Comparison of ENCODE assay signal across 18 cellular contexts in the genomic region with DNA sequence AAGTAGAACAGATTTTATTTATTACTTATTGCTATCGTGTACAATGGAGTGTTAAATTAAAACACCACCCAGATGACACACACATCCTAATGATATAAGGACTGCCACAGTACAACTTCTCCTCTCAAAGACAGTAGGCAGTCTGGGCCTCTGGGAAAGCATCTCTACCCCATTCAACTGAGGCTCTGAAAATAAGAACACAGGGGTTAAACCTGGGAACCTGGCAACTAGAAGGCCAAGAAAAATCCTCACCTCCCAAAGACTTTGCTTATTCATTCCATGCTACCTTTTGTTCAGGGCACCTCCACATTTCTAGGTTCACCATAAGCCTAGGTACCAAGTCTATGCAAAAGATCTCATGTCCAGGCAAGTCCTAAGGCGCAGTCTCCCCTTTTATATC.
DNase-seq lines count a peak whose midpoint lies in the region; ATAC-seq and TF ChIP-seq lines count a peak whose summit lies in the region.
"Had no signal": no experiment of that assay in that cellular context is flagged by ENCODE, and none has a peak within 500 bp of the region (broad histone marks: within the 10 kb centered on the region; RNA-seq: fewer than 3 reads in every experiment).

No MANE protein-coding gene starts in this region.

- H3K4me1 ChIP-seq in GM23338 (ENCODE audit: insufficient read depth) (peaks cover 62% of the 10 kb centered on the region), HUES6 (ENCODE audit: control insufficient read depth, insufficient read depth, low read length) (peaks cover 22% of the 10 kb centered on the region), endodermal cell (ENCODE audit: control insufficient read depth, insufficient read depth, low read length) (peaks cover 5% of the 10 kb centered on the region), neural progenitor cell (peaks cover 47% of the 10 kb centered on the region)
- H3K4me1 ChIP-seq: BLaER1, SJCRH30 had no signal

- H3K4me3 Mint-ChIP-seq in GM23338 (no peak overlapping the region), endodermal cell (no peak overlapping the region), neural progenitor cell (no peak overlapping the region), mesothelial cell of epicardium (no peak overlapping the region)
- H3K4me3 Mint-ChIP-seq: CD4-positive, CD25-positive, alpha-beta regulatory T cell had no signal

- H3K79me2 ChIP-seq in GM23338 (replicated peaks; ENCODE audit: insufficient read depth) (no peaks in the 10 kb centered on the region), neural progenitor cell (ENCODE audit: low read depth) (no peaks in the 10 kb centered on the region)

- peak overlapping the region; percentile 81 for H3K27ac ChIP-seq in GM23338 (ENCODE audit: low read depth)
- H3K27ac ChIP-seq in HUES6 (ENCODE audit: low read depth, low read length) = 0 out of 2 replicates have a peak overlapping the region, but pooled peaks have one; percentile 46
- no peak overlapping the region for H3K27ac ChIP-seq in endodermal cell (ENCODE audit: low read depth, low read length)
- peak overlapping the region; percentile 80 for H3K27ac ChIP-seq in neural progenitor cell
- H3K27ac ChIP-seq: BLaER1, KMS-11, SJCRH30 had no signal

- H3K27me3 ChIP-seq in GM23338 (ENCODE audit: insufficient read depth) (no peaks in the 10 kb centered on the region), HUES6 (ENCODE audit: control insufficient read depth, insufficient read depth, low read length) (no peaks in the 10 kb centered on the region), endodermal cell (ENCODE audit: control insufficient read depth, insufficient read depth, low read length, poor library complexity, severe bottlenecking) (no peaks in the 10 kb centered on the region), neural progenitor cell (no peaks in the 10 kb centered on the region)
- H3K27me3 ChIP-seq: BLaER1 had no signal

- no peaks in the 10 kb centered on the region for H3K9me3 Mint-ChIP-seq in GM23338
- no peaks in the 10 kb centered on the region for H3K9me3 Mint-ChIP-seq in endodermal cell
- no peaks in the 10 kb centered on the region for H3K9me3 Mint-ChIP-seq in neural progenitor cell
- H3K9me3 Mint-ChIP-seq in mesothelial cell of epicardium = no peaks in the 10 kb centered on the region

- peaks cover 35% of the 10 kb centered on the region for H3K4me1 Mint-ChIP-seq in GM23338
- peaks cover 28% of the 10 kb centered on the region for H3K4me1 Mint-ChIP-seq in endodermal cell
- peaks cover 26% of the 10 kb centered on the region for H3K4me1 Mint-ChIP-seq in neural progenitor cell
- peaks cover 8% of the 10 kb centered on the region for H3K4me1 Mint-ChIP-seq in mesothelial cell of epicardium
- H3K4me1 Mint-ChIP-seq: CD4-positive, CD25-positive, alpha-beta regulatory T cell had no signal

- H2AFZ ChIP-seq in GM23338 (no peak overlapping the region), neural progenitor cell (replicated peaks) (peak overlapping the region; percentile 23)

- H3K27me3 Mint-ChIP-seq in GM23338 (ENCODE audit: insufficient read depth, low read depth, poor library complexity) (peaks cover 6% of the 10 kb centered on the region), endodermal cell (ENCODE audit: insufficient read depth) (no peaks in the 10 kb centered on the region), neural progenitor cell (ENCODE audit: insufficient read depth, low read depth) (no peaks in the 10 kb centered on the region), mesothelial cell of epicardium (ENCODE audit: low read depth) (no peaks in the 10 kb centered on the region)
- H3K27me3 Mint-ChIP-seq: CD4-positive, CD25-positive, alpha-beta regulatory T cell had no signal

- H3K4me2 ChIP-seq in GM23338 = peak overlapping the region; percentile 58
- H3K4me2 ChIP-seq in neural progenitor cell = peak overlapping the region; percentile 27
- H3K4me2 ChIP-seq: BLaER1, KMS-11 had no signal

- H3K27ac Mint-ChIP-seq in GM23338 = peak overlapping the region; percentile 94
- peak overlapping the region; percentile 82 for H3K27ac Mint-ChIP-seq in endodermal cell
- peak overlapping the region; percentile 27 for H3K27ac Mint-ChIP-seq in neural progenitor cell
- no peak overlapping the region for H3K27ac Mint-ChIP-seq in mesothelial cell of epicardium
- H3K27ac Mint-ChIP-seq: CD4-positive, CD25-positive, alpha-beta regulatory T cell had no signal

- H3K9ac ChIP-seq in HUES6 (ENCODE audit: low read length) (no peak overlapping the region), endodermal cell (ENCODE audit: extremely low read depth, low read length, poor library complexity, severe bottlenecking) (no peak overlapping the region), neural progenitor cell (no peak overlapping the region)
- H3K9ac ChIP-seq: BLaER1, KMS-11 had no signal

- H4K20me1 ChIP-seq in GM23338 (replicated peaks; ENCODE audit: insufficient read depth) (no peaks in the 10 kb centered on the region), neural progenitor cell (ENCODE audit: low read depth) (no peaks in the 10 kb centered on the region)
- H4K20me1 ChIP-seq: BLaER1 had no signal

- no peaks in the 10 kb centered on the region for H3K36me3 Mint-ChIP-seq in GM23338 (ENCODE audit: low read depth)
- no peaks in the 10 kb centered on the region for H3K36me3 Mint-ChIP-seq in endodermal cell (ENCODE audit: low read depth)
- H3K36me3 Mint-ChIP-seq in neural progenitor cell = no peaks in the 10 kb centered on the region
- H3K36me3 Mint-ChIP-seq in mesothelial cell of epicardium = no peaks in the 10 kb centered on the region
- H3K36me3 Mint-ChIP-seq: CD4-positive, CD25-positive, alpha-beta regulatory T cell had no signal

- no peaks in the 10 kb centered on the region for H3K36me3 ChIP-seq in GM23338 (ENCODE audit: insufficient read depth)
- no peaks in the 10 kb centered on the region for H3K36me3 ChIP-seq in HUES6 (ENCODE audit: control insufficient read depth, insufficient read depth, low read length)
- no peaks in the 10 kb centered on the region for H3K36me3 ChIP-seq in endodermal cell (ENCODE audit: control insufficient read depth, insufficient read depth, low read length)
- H3K36me3 ChIP-seq in neural progenitor cell = no peaks in the 10 kb centered on the region
- H3K36me3 ChIP-seq: BLaER1, SJCRH30 had no signal

- no peak overlapping the region for H3K4me3 ChIP-seq in GM23338
- H3K4me3 ChIP-seq in HUES6 (ENCODE audit: low read depth, low read length) = no peak overlapping the region
- H3K4me3 ChIP-seq in endodermal cell (ENCODE audit: low read length) = no peak overlapping the region
- no peak overlapping the region for H3K4me3 ChIP-seq in neural progenitor cell
- H3K4me3 ChIP-seq: BLaER1, SJCRH30 had no signal

- H3K9me2 ChIP-seq in GM23338 (ENCODE audit: insufficient read depth) = no peaks in the 10 kb centered on the region

- ATAC-seq in GM23338 = peak; percentile 64

- TF ChIP-seq CTCF in GM23338 (conservative IDR thresholded peaks at IDR 0.05; ENCODE audit: low read depth in 2 of 2) (no peak), endodermal cell (conservative IDR thresholded peaks at IDR 0.05) (no peak), neural progenitor cell (IDR thresholded peaks at IDR 0.05) (no peak), mesothelial cell of epicardium (IDR thresholded peaks at IDR 0.05; ENCODE audit: unreplicated experiment) (no peak)

- DNase-seq in GM23338 (ENCODE audit: low spot score) (peak; percentile 21), endodermal cell (no peak), neural progenitor cell (ENCODE audit: low spot score) (no peak), mesothelial cell of epicardium (ENCODE audit: low spot score in 2 of 2, unreplicated experiment in 2 of 2) (no peak), RPMI8226 (no peak), NCI-H446 treated with DMSO at 0.1 percent for 48 hours (lab: John Stamatoyannopoulos, UW) (no peak)
- DNase-seq: CD4-positive, CD25-positive, alpha-beta regulatory T cell; DMS153; DND-41; MM.1S; NCI-H2029; NCI-H2227 treated with DMSO at 0.1 percent for 48 hours; NCI-H510A treated with DMSO at 0.1 percent for 48 hours; NCI-H748 treated with DMSO at 0.1 percent for 48 hours; SJCRH30 had no signal

- WGBS in endodermal cell (ENCODE audit: insufficient coverage in 1 of 2, insufficient read length in 1 of 2), 2 experiments = 89% methylated on average over 2 of the region's 2 CpGs; no CpG with 5 or more reads in 1 of the 2 experiments

- H3F3A ChIP-seq in GM23338 (replicated peaks; ENCODE audit: low read depth) = no peaks in the 10 kb centered on the region
- H3F3A ChIP-seq in neural progenitor cell (ENCODE audit: low read depth) = peaks cover 47% of the 10 kb centered on the region

- H3K9me3 ChIP-seq in HUES6 (ENCODE audit: control insufficient read depth, insufficient read depth, low read depth, low read length) (no peaks in the 10 kb centered on the region), endodermal cell (ENCODE audit: control insufficient read depth, low read length) (no peaks in the 10 kb centered on the region), neural progenitor cell (ENCODE audit: low read depth) (no peaks in the 10 kb centered on the region)
- H3K9me3 ChIP-seq: BLaER1, SJCRH30 had no signal
